Comparison of ENCODE assay signal across 8 cellular contexts in the genomic region with DNA sequence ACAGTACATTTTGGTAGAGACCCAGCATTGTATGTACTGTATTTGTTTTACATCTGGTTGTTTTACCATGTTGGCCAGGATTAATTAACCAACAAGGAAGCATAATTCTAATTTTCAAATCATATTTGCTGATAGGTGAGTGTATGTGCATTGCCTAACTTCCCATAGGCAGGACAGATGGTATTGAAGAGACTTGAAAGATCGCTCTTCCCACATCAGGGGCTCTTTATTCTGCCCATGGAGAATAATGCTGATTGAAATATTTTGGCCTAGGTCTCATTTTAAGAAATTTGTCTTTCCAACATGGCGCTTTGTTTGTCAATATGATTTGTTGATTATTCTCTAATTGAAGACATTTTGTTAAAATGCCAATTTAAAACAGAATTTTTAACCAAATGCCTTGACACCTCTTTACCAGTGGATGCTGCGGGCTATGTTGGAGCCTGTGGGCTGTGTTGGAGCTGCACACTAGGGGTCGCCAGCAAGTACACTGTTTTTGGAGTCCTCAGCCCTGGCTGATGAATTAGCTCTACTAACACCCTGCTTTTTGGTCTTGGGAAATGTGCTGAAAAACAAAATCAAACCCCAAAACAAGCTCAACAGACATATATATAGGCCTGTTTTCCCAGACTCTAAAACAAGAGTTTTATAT. TPM values are rescaled to one million over a fixed set of nuclear protein-coding genes. Genes with fewer than 3 reads are reported as not detected.
DNase-seq lines count a peak whose midpoint lies in the region; ATAC-seq and TF ChIP-seq lines count a peak whose summit lies in the region.

No MANE protein-coding gene starts in this region.

- H3K27ac ChIP-seq in HL-60 (replicated peaks): no peak overlapping the region

- peak; percentile 71 for TF ChIP-seq CTCF in HL-60 (IDR thresholded peaks at IDR 0.05; ENCODE audit: insufficient read depth, low read length)
- TF ChIP-seq CTCF in WI38 (IDR thresholded peaks at IDR 0.05; ENCODE audit: low read depth, low read length): peak; percentile 57

- no peak overlapping the region for H3K4me3 Mint-ChIP-seq in naive thymus-derived CD8-positive, alpha-beta T cell

- ATAC-seq in naive thymus-derived CD8-positive, alpha-beta T cell: no peak
- ATAC-seq in HG03196 (IDR thresholded peaks at IDR 0.05; ENCODE audit: unreplicated experiment): no peak

- no peaks in the 10 kb centered on the region for H3K27me3 Mint-ChIP-seq in naive thymus-derived CD8-positive, alpha-beta T cell

- DNase-seq in stimulated activated CD4-positive, alpha-beta T cell treated with anti-CD3 and anti-CD28 coated beads, Interleukin-15, amount 100 ng/mL, for 24 hours: peak; percentile 14
- no peak for DNase-seq in stimulated activated CD4-positive, alpha-beta T cell treated with anti-CD3 and anti-CD28 coated beads, Interleukin-12 subunit alpha, Interleukin-12 subunit beta, amount 100 ng/mL, for 4 hours
- DNase-seq in HL-60 (ENCODE audit: low read depth in 1 of 2, low spot score in 1 of 2) (peak in 1 of 2 experiments; percentile 63), left kidney (ENCODE audit: low read depth, low spot score) (peak; percentile 40), activated gamma-delta T cell treated with Interleukin-2 at 50 U/mL for 16 hours (no peak)
- no peak for DNase-seq in naive thymus-derived CD8-positive, alpha-beta T cell

- H3K4me3 ChIP-seq in HL-60 (replicated peaks; ENCODE audit: insufficient read depth, low read length): no peak overlapping the region
- H3K4me3 ChIP-seq in WI38 (ENCODE audit: low read depth, low read length): no peak overlapping the region

- no peaks in the 10 kb centered on the region for H3K27me3 ChIP-seq in HL-60 (ENCODE audit: insufficient read depth, poor library complexity, severe bottlenecking)

- POLR2A ChIA-PET in naive thymus-derived CD8-positive, alpha-beta T cell (lab: Charles Lee): no interaction called here

- H3K4me1 Mint-ChIP-seq in naive thymus-derived CD8-positive, alpha-beta T cell: peaks cover 0 to 22% (median 0%) of the 10 kb centered on the region in 4 donors

- H3K36me3 Mint-ChIP-seq in naive thymus-derived CD8-positive, alpha-beta T cell: no peaks in the 10 kb centered on the region

- no peaks in the 10 kb centered on the region for H3K9me3 Mint-ChIP-seq in naive thymus-derived CD8-positive, alpha-beta T cell

- H3K27ac Mint-ChIP-seq in naive thymus-derived CD8-positive, alpha-beta T cell: no peak overlapping the region

RNA-seq across cellular contexts. Expression of a gene that starts 5.3 kb away (rescaled TPM):
- total RNA-seq in naive thymus-derived CD8-positive, alpha-beta T cell: not detected
- polyA plus RNA-seq in naive thymus-derived CD8-positive, alpha-beta T cell: not detected

RNA-seq across cellular contexts. Expression of a gene that starts 49.9 kb away (rescaled TPM):
- not detected for total RNA-seq in naive thymus-derived CD8-positive, alpha-beta T cell
- polyA plus RNA-seq in naive thymus-derived CD8-positive, alpha-beta T cell: under 1 TPM in 2 of 3 donors, not detected in 1; 0.05 to 0.06 TPM

Comparison
In these comparisons a context has a peak if more than half of its experiments do, and no peak if none do; other contexts are left out.
1. DNase-seq: peak in stimulated activated CD4-positive, alpha-beta T cell treated with anti-CD3 and anti-CD28 coated beads, Interleukin-15, amount 100 ng/mL, for 24 hours (single experiment) and left kidney (single experiment); none in stimulated activated CD4-positive, alpha-beta T cell treated with anti-CD3 and anti-CD28 coated beads, Interleukin-12 subunit alpha, Interleukin-12 subunit beta, amount 100 ng/mL, for 4 hours (single experiment), activated gamma-delta T cell treated with Interleukin-2 at 50 U/mL for 16 hours (single experiment) and naive thymus-derived CD8-positive, alpha-beta T cell (0 of 10).